ENCODE assay signal across 1 cellular context in the genomic region with DNA sequence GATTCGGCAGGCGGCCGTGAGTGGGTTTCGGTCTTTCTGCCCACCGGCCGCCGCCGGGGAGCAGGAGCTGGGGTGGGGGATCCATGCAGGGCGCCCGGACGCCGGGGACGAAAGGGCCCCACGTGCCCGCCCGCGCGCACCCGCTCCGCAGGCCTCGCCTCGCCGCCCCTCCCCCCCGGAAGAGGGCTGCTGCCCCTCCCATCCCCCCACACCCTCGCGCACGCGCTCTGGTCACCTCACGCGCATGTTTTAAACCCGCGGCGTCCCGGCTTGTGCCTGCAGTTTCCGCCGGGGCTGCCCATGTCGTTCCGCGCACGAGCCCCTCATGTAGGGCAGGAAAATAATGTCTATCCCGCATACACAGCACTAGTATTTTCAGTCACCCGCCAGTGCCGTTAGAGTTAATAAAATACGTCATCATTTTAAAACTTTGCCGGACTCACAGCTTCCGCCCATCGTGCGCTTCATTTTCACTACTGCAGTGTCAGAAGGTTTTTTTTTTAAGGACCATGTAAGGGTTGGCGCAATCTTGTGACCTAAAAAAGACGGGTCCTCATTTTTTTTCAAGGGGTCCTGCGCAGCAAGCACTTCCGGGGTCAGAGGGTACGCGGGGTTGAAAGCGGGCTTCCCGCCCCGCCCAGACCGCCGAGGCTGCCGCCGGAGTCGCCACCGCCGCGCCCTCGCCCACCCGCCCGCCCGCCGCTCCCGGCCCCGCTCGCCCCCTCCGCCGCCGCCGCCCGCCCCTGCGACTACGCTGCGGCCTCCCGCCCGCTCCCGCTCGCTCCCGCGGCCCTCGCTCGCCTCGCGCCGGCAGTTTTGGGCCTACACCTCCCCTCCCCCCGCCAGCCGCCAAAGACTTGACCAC.
TF ChIP-seq lines count a peak whose summit lies in the region.

A gene (plus strand): TSS at position 640 of the 865 bp plus-strand sequence. CDS start 267 bp downstream, outside the sequence.

TF ChIP-seq in K562, 482 proteins besides CTCF, POLR2A, EP300 and RAD21 (continued from another document and continues in another):
- TF ChIP-seq ZNF146 (CRISPR knock-in tag; IDR thresholded peaks at IDR 0.05; ENCODE audit: unreplicated experiment) = no peak
- TF ChIP-seq CCNT2 (IDR thresholded peaks at IDR 0.05; ENCODE audit: borderline replicate concordance, extremely low read depth, insufficient read length, low read depth, low read length) = peak; percentile 74
- no peak for TF ChIP-seq ZNF23 (CRISPR knock-in tag; IDR thresholded peaks at IDR 0.05)
- no peak for TF ChIP-seq PTBP1 (IDR thresholded peaks at IDR 0.05; ENCODE audit: low read depth, low read length)
- TF ChIP-seq CREM (IDR thresholded peaks at IDR 0.05; ENCODE audit: low read depth) = peak; percentile 91
- TF ChIP-seq RBM34 (IDR thresholded peaks at IDR 0.05; ENCODE audit: borderline replicate concordance, insufficient read depth, low read length) = no peak
- no peak for TF ChIP-seq ZNF507 (tag; conservative IDR thresholded peaks at IDR 0.05)
- TF ChIP-seq CTBP1 (IDR thresholded peaks at IDR 0.05; ENCODE audit: borderline replicate concordance) = no peak
- 0 out of 2 replicates have a peak, but pooled peaks have one; percentile 18 for TF ChIP-seq PTRF (tag; IDR thresholded peaks at IDR 0.05)
- no peak for TF ChIP-seq ZNF134 (CRISPR knock-in tag; conservative IDR thresholded peaks at IDR 0.05)
- TF ChIP-seq RBFOX2 (IDR thresholded peaks at IDR 0.05; ENCODE audit: low read depth, low read length) = peak; percentile 54
- peak; percentile 92; the same call in 1 of the 2 replicates for TF ChIP-seq GTF2E2 (tag; IDR thresholded peaks at IDR 0.05)
- no peak for TF ChIP-seq ZNF57 (CRISPR knock-in tag; IDR thresholded peaks at IDR 0.05)
- no peak for TF ChIP-seq RFX1 (IDR thresholded peaks at IDR 0.05)
- peak; percentile 64 for TF ChIP-seq POLR2B (IDR thresholded peaks at IDR 0.05; ENCODE audit: low read depth, partially characterized antibody)
- TF ChIP-seq KLF16 (IDR thresholded peaks at IDR 0.05) = no peak
- TF ChIP-seq, protein P1, sequence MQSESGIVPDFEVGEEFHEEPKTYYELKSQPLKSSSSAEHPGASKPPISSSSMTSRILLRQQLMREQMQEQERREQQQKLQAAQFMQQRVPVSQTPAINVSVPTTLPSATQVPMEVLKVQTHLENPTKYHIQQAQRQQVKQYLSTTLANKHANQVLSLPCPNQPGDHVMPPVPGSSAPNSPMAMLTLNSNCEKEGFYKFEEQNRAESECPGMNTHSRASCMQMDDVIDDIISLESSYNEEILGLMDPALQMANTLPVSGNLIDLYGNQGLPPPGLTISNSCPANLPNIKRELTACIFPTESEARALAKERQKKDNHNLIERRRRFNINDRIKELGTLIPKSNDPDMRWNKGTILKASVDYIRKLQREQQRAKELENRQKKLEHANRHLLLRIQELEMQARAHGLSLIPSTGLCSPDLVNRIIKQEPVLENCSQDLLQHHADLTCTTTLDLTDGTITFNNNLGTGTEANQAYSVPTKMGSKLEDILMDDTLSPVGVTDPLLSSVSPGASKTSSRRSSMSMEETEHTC (IDR thresholded peaks at IDR 0.05) = no peak
- peak; percentile 45 for TF ChIP-seq PML (IDR thresholded peaks at IDR 0.05; ENCODE audit: low read length)
- TF ChIP-seq, protein P2, sequence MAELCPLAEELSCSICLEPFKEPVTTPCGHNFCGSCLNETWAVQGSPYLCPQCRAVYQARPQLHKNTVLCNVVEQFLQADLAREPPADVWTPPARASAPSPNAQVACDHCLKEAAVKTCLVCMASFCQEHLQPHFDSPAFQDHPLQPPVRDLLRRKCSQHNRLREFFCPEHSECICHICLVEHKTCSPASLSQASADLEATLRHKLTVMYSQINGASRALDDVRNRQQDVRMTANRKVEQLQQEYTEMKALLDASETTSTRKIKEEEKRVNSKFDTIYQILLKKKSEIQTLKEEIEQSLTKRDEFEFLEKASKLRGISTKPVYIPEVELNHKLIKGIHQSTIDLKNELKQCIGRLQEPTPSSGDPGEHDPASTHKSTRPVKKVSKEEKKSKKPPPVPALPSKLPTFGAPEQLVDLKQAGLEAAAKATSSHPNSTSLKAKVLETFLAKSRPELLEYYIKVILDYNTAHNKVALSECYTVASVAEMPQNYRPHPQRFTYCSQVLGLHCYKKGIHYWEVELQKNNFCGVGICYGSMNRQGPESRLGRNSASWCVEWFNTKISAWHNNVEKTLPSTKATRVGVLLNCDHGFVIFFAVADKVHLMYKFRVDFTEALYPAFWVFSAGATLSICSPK (IDR thresholded peaks at IDR 0.05; ENCODE audit: borderline replicate concordance) = no peak
- TF ChIP-seq, protein P3, sequence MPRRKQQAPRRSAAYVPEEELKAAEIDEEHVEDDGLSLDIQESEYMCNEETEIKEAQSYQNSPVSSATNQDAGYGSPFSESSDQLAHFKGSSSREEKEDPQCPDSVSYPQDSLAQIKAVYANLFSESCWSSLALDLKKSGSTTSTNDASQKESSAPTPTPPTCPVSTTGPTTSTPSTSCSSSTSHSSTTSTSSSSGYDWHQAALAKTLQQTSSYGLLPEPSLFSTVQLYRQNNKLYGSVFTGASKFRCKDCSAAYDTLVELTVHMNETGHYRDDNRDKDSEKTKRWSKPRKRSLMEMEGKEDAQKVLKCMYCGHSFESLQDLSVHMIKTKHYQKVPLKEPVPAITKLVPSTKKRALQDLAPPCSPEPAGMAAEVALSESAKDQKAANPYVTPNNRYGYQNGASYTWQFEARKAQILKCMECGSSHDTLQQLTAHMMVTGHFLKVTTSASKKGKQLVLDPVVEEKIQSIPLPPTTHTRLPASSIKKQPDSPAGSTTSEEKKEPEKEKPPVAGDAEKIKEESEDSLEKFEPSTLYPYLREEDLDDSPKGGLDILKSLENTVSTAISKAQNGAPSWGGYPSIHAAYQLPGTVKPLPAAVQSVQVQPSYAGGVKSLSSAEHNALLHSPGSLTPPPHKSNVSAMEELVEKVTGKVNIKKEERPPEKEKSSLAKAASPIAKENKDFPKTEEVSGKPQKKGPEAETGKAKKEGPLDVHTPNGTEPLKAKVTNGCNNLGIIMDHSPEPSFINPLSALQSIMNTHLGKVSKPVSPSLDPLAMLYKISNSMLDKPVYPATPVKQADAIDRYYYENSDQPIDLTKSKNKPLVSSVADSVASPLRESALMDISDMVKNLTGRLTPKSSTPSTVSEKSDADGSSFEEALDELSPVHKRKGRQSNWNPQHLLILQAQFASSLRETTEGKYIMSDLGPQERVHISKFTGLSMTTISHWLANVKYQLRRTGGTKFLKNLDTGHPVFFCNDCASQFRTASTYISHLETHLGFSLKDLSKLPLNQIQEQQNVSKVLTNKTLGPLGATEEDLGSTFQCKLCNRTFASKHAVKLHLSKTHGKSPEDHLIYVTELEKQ (CRISPR knock-in tag; IDR thresholded peaks at IDR 0.05) = no peak
- TF ChIP-seq ARNT (IDR thresholded peaks at IDR 0.05) = peak in 1 of 2 experiments; percentile 25; a peak in 2 of 4 replicates
- TF ChIP-seq, protein P4, sequence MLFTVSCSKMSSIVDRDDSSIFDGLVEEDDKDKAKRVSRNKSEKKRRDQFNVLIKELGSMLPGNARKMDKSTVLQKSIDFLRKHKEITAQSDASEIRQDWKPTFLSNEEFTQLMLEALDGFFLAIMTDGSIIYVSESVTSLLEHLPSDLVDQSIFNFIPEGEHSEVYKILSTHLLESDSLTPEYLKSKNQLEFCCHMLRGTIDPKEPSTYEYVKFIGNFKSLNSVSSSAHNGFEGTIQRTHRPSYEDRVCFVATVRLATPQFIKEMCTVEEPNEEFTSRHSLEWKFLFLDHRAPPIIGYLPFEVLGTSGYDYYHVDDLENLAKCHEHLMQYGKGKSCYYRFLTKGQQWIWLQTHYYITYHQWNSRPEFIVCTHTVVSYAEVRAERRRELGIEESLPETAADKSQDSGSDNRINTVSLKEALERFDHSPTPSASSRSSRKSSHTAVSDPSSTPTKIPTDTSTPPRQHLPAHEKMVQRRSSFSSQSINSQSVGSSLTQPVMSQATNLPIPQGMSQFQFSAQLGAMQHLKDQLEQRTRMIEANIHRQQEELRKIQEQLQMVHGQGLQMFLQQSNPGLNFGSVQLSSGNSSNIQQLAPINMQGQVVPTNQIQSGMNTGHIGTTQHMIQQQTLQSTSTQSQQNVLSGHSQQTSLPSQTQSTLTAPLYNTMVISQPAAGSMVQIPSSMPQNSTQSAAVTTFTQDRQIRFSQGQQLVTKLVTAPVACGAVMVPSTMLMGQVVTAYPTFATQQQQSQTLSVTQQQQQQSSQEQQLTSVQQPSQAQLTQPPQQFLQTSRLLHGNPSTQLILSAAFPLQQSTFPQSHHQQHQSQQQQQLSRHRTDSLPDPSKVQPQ (CRISPR knock-in tag; IDR thresholded peaks at IDR 0.05; ENCODE audit: borderline replicate concordance) = no peak
- no peak; the same call in 1 of the 2 replicates for TF ChIP-seq BACH1 (tag; IDR thresholded peaks at IDR 0.05)
- no peak for TF ChIP-seq ZNF717 (CRISPR knock-in tag; IDR thresholded peaks at IDR 0.05)
- TF ChIP-seq E2F3 (CRISPR knock-in tag; IDR thresholded peaks at IDR 0.05) = no peak
- TF ChIP-seq ARID1B (IDR thresholded peaks at IDR 0.05) = no peak
- TF ChIP-seq, protein P5, sequence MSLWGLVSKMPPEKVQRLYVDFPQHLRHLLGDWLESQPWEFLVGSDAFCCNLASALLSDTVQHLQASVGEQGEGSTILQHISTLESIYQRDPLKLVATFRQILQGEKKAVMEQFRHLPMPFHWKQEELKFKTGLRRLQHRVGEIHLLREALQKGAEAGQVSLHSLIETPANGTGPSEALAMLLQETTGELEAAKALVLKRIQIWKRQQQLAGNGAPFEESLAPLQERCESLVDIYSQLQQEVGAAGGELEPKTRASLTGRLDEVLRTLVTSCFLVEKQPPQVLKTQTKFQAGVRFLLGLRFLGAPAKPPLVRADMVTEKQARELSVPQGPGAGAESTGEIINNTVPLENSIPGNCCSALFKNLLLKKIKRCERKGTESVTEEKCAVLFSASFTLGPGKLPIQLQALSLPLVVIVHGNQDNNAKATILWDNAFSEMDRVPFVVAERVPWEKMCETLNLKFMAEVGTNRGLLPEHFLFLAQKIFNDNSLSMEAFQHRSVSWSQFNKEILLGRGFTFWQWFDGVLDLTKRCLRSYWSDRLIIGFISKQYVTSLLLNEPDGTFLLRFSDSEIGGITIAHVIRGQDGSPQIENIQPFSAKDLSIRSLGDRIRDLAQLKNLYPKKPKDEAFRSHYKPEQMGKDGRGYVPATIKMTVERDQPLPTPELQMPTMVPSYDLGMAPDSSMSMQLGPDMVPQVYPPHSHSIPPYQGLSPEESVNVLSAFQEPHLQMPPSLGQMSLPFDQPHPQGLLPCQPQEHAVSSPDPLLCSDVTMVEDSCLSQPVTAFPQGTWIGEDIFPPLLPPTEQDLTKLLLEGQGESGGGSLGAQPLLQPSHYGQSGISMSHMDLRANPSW (CRISPR knock-in tag; IDR thresholded peaks at IDR 0.05) = no peak
- TF ChIP-seq ZNF124 (CRISPR knock-in tag; IDR thresholded peaks at IDR 0.05) = no peak
- TF ChIP-seq BRD4 (IDR thresholded peaks at IDR 0.05) = peak; percentile 59
- TF ChIP-seq SIRT6 (IDR thresholded peaks at IDR 0.05; ENCODE audit: low read depth, low read length) = no peak
- no peak for TF ChIP-seq NFE2L1 (tag; IDR thresholded peaks at IDR 0.05; ENCODE audit: borderline replicate concordance, low read depth)
- no peak for TF ChIP-seq CREBBP (IDR thresholded peaks at IDR 0.05; ENCODE audit: low read depth, low read length)
- TF ChIP-seq, protein P6, sequence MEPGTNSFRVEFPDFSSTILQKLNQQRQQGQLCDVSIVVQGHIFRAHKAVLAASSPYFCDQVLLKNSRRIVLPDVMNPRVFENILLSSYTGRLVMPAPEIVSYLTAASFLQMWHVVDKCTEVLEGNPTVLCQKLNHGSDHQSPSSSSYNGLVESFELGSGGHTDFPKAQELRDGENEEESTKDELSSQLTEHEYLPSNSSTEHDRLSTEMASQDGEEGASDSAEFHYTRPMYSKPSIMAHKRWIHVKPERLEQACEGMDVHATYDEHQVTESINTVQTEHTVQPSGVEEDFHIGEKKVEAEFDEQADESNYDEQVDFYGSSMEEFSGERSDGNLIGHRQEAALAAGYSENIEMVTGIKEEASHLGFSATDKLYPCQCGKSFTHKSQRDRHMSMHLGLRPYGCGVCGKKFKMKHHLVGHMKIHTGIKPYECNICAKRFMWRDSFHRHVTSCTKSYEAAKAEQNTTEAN (CRISPR knock-in tag; IDR thresholded peaks at IDR 0.05) = no peak
- TF ChIP-seq, protein P7, sequence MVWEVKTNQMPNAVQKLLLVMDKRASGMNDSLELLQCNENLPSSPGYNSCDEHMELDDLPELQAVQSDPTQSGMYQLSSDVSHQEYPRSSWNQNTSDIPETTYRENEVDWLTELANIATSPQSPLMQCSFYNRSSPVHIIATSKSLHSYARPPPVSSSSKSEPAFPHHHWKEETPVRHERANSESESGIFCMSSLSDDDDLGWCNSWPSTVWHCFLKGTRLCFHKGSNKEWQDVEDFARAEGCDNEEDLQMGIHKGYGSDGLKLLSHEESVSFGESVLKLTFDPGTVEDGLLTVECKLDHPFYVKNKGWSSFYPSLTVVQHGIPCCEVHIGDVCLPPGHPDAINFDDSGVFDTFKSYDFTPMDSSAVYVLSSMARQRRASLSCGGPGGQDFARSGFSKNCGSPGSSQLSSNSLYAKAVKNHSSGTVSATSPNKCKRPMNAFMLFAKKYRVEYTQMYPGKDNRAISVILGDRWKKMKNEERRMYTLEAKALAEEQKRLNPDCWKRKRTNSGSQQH (CRISPR knock-in tag; IDR thresholded peaks at IDR 0.05) = no peak
- no peak for TF ChIP-seq ZC3H8 (IDR thresholded peaks at IDR 0.05)
- TF ChIP-seq, protein P8, sequence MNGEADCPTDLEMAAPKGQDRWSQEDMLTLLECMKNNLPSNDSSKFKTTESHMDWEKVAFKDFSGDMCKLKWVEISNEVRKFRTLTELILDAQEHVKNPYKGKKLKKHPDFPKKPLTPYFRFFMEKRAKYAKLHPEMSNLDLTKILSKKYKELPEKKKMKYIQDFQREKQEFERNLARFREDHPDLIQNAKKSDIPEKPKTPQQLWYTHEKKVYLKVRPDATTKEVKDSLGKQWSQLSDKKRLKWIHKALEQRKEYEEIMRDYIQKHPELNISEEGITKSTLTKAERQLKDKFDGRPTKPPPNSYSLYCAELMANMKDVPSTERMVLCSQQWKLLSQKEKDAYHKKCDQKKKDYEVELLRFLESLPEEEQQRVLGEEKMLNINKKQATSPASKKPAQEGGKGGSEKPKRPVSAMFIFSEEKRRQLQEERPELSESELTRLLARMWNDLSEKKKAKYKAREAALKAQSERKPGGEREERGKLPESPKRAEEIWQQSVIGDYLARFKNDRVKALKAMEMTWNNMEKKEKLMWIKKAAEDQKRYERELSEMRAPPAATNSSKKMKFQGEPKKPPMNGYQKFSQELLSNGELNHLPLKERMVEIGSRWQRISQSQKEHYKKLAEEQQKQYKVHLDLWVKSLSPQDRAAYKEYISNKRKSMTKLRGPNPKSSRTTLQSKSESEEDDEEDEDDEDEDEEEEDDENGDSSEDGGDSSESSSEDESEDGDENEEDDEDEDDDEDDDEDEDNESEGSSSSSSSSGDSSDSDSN (IDR thresholded peaks at IDR 0.05; ENCODE audit: borderline replicate concordance in 1 of 2, low read depth in 2 of 2, low read length in 2 of 2) = 0 out of 4 replicates have a peak, but pooled peaks of 1 of the 2 experiments have one; percentile 0
- TF ChIP-seq CHCHD3 (CRISPR knock-in tag; IDR thresholded peaks at IDR 0.05) = no peak
